ENCODE assay signal across 8 cellular contexts in genomic region chr15:66386204-66387123, GRCh38. TPM values are rescaled to one million over a fixed set of nuclear protein-coding genes. Genes with fewer than 3 reads are reported as not detected.
A peak's percentile ranks its signal among the peaks of the same experiment; 100 is the strongest.
DNase-seq lines count a peak whose midpoint lies in the region; ATAC-seq and TF ChIP-seq lines count a peak whose summit lies in the region.

Gene MAP2K1, plus strand, starts transcription at chr15:66386912. Its CDS starts 436 bp downstream, at chr15:66387348.

- POLR2A ChIA-PET in BJ (lab: Charles Lee), result interaction anchor here (0.6 to 1.4 kb wide), 4 partner anchors 30 to 112 kb away, joined by 4 to 14 read pairs (median 5); no protein-coding TSS in a partner anchor

- peak; percentile 79 for ATAC-seq in HG03442 (IDR thresholded peaks at IDR 0.05; ENCODE audit: unreplicated experiment)

- DNase-seq in BJ (ENCODE audit: low read depth) (peak; percentile 75), GM19238 (ENCODE audit: insufficient read length, low spot score) (peak; percentile 86), NCI-H510A treated with DMSO at 0.1 percent for 48 hours (lab: John Stamatoyannopoulos, UW) (peak; percentile 86)
- DNase-seq in activated CD4-positive, alpha-beta T cell treated with anti-CD3 and anti-CD28 coated beads for 4 hours, result peak; percentile 98 to 99
- peak; percentile 98 for DNase-seq in stimulated activated CD4-positive, alpha-beta T cell treated with anti-CD3 and anti-CD28 coated beads, Interleukin-1b, Interleukin-23, amount 100 ng/mL, for 4 hours (ENCODE audit: low read depth in 2 of 2)

- H3K36me3 ChIP-seq in BJ (ENCODE audit: control insufficient read depth, insufficient read depth, low read length), result no peaks in the 10 kb centered on the region

- peak; percentile 88 for TF ChIP-seq CTCF in BJ (IDR thresholded peaks at IDR 0.05; ENCODE audit: insufficient read depth, low read depth, low read length)

- H3K27me3 ChIP-seq in BJ (ENCODE audit: control insufficient read depth, insufficient read depth, low read length) (no peaks in the 10 kb centered on the region), layer of hippocampus (ENCODE audit: control insufficient read depth, insufficient read depth, low read length) (no peaks in the 10 kb centered on the region)

- CTCF ChIA-PET in BJ (lab: Yijun Ruan, JAX), result interaction anchor here (0.7 to 6.9 kb wide), 11 partner anchors 16 to 113 kb away, joined by 3 to 82 read pairs (median 3); partner anchors contain the start of genes SNAPC5 and TIPIN

- peak within 1 kb of the TSS; percentile 86 for H3K4me3 ChIP-seq in BJ (ENCODE audit: low read depth, low read length)

- H3K27ac ChIP-seq in cingulate gyrus (ENCODE audit: low read depth, low read length) (peak within 1 kb of the TSS; percentile 85), layer of hippocampus (ENCODE audit: low read depth, low read length) (peak within 1 kb of the TSS; percentile 73)

RNA-seq across cellular contexts. Expression of gene MAP2K1, which starts in this region (rescaled TPM):
- polyA plus RNA-seq in BJ (2011; rRNA removed), result 19.0 and 21.8 TPM in 2 replicates
- 10.7 and 15.7 TPM in 2 replicates for polyA minus RNA-seq in BJ (2011; rRNA and poly(A)+ RNA removed)

Comparison
In these comparisons a context has a peak if more than half of its experiments do, and no peak if none do; other contexts are left out.
1. Peak in every context shown above with its lines: DNase-seq, ATAC-seq, H3K4me3 ChIP-seq and H3K27ac ChIP-seq.